Comparison of ENCODE assay signal across 1 cellular context in the genomic region with DNA sequence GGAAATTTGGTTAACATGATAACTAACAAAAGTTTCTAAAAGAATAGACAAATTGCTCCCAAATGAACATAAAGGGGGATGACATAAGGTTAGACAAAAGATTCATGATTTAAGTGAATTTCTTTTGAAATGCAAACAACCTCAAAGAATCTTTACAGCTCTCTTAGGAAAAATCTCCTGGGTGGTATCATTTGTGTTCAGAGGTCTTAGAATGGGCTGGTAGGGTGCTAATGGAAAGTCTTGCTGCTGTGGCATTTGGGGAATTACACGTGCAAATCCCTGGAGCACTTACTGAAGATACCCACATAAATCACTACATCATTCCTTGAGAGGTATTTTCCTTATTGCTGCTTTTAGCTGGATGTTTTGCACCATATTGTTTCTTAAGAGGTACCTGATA.
TF ChIP-seq lines count a peak whose summit lies in the region.

No MANE protein-coding gene starts in this region.

TF ChIP-seq in WTC11, 78 proteins besides CTCF, POLR2A, EP300 and RAD21 (continued from another document):
- no peak for TF ChIP-seq RORB (CRISPR knock-in tag; IDR thresholded peaks at IDR 0.05)
- TF ChIP-seq ZNF423 (CRISPR knock-in tag; IDR thresholded peaks at IDR 0.05): no peak
- TF ChIP-seq TP53 (CRISPR knock-in tag; IDR thresholded peaks at IDR 0.05): no peak
- TF ChIP-seq, protein P1, sequence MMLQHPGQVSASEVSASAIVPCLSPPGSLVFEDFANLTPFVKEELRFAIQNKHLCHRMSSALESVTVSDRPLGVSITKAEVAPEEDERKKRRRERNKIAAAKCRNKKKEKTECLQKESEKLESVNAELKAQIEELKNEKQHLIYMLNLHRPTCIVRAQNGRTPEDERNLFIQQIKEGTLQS (CRISPR knock-in tag; conservative IDR thresholded peaks at IDR 0.05): no peak
- TF ChIP-seq ZNF138 (CRISPR knock-in tag; conservative IDR thresholded peaks at IDR 0.05): no peak
